8 cellular contexts compared by ENCODE assay signal in genomic region chr1:113191579-113192076, GRCh38.
DNase-seq lines count a peak whose midpoint lies in the region; ATAC-seq, FAIRE-seq and TF ChIP-seq lines count a peak whose summit lies in the region.
"Had no signal": no experiment of that assay in that cellular context is flagged by ENCODE, and none has a peak within 500 bp of the region (broad histone marks: within the 10 kb centered on the region; RNA-seq: fewer than 3 reads in every experiment).

No MANE protein-coding gene starts in this region.

- TF ChIP-seq CTCF in pancreas (IDR thresholded peaks at IDR 0.05): no peak

- peak; percentile 18 for DNase-seq in RPMI8226
- no peak for DNase-seq in pancreas
- no peak for DNase-seq in NCI-H2196 (lab: John Stamatoyannopoulos, UW; ENCODE audit: unreplicated experiment)
- no peak for DNase-seq in globus pallidus (ENCODE audit: low spot score)
- DNase-seq: Right ventricle myocardium superior had no signal

- intact Hi-C loops in pancreas (cut with DNase I): no loop called here

- no peaks in the 10 kb centered on the region for H3K27me3 ChIP-seq in pancreas

- H3K27ac ChIP-seq in pancreas: no peak overlapping the region

- H3K4me3 ChIP-seq in pancreas: no peak overlapping the region

- ATAC-seq in GM19023 (IDR thresholded peaks at IDR 0.05; ENCODE audit: unreplicated experiment) (peak; percentile 74), HG02884 (IDR thresholded peaks at IDR 0.05; ENCODE audit: unreplicated experiment) (peak; percentile 69), pancreas (peak in 3 of 4 donors; percentile 28 to 57 (median 50)), HG03565 (IDR thresholded peaks at IDR 0.05; ENCODE audit: unreplicated experiment) (no peak)

- H3K9me3 ChIP-seq in pancreas: no peaks in the 10 kb centered on the region

- FAIRE-seq in pancreas (lab: Jason Lieb, UNC): no peak

- no peaks in the 10 kb centered on the region for H3K36me3 ChIP-seq in pancreas

- no peaks in the 10 kb centered on the region for H3K4me1 ChIP-seq in pancreas

- WGBS in pancreas, 2 donors: 91 to 94% methylated on average over 11 of the region's 11 CpGs
